Comparison of ENCODE assay signal across 10 cellular contexts in the genomic region with DNA sequence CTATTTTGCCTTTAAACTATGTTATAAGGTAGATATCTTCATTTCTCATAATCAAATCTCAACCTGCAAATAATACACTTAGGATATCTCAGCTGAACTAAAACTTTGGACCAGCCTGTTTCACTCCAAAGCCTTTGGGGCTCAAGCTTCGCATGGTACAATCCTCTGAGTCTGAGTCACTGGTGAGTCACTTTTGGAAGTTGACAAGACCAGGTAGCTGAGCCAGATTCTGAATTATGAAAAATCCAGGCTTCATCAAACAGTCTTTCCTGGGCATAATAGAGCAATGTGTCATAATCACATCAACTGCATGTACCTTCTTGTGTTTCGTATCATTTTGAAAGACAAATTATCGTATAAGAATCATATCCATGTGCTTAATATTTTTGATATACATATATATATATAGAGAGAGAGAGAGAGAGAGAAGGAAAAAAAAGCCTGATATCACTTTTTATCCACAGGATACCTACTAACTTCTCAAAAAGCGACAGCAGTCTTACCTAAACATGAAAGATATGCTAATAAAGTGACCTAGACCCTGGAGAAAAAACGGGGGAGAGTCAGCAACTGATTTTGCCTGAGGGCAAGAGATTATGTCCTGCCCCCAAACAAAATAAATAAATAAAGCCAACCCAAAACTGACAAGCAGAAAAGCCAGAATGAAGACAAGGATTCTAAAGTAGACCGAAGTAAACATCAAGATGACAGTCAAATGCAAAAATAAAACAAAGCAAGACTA.
DNase-seq lines count a peak whose midpoint lies in the region; ATAC-seq and TF ChIP-seq lines count a peak whose summit lies in the region.
"Had no signal": no experiment of that assay in that cellular context is flagged by ENCODE, and none has a peak within 500 bp of the region (broad histone marks: within the 10 kb centered on the region; RNA-seq: fewer than 3 reads in every experiment).

No MANE protein-coding gene starts in this region.

- no peaks in the 10 kb centered on the region for H3K36me3 ChIP-seq in CD8-positive, alpha-beta T cell (ENCODE audit: insufficient read depth, low read length)

- H3K4me3 ChIP-seq in fibroblast of pulmonary artery (replicated peaks; ENCODE audit: low read depth, low read length) = no peak overlapping the region
- H3K4me3 ChIP-seq in CD8-positive, alpha-beta T cell (ENCODE audit: low read depth, low read length) = no peak overlapping the region

- peaks cover 2% of the 10 kb centered on the region for H3K36me3 Mint-ChIP-seq in CD8-positive, alpha-beta T cell

- H3K27ac Mint-ChIP-seq in CD8-positive, alpha-beta T cell = no peak overlapping the region
- H3K27ac Mint-ChIP-seq: activated naive CD8-positive, alpha-beta T cell treated with anti-CD3 and anti-CD28 coated beads, Interleukin-2, amount 10 ng/mL, durations not matched to agents 7 days and 5 days had no signal

- peaks cover 28% of the 10 kb centered on the region for H3K4me1 Mint-ChIP-seq in CD8-positive, alpha-beta T cell (ENCODE audit: low read depth)

- DNase-seq in Daoy (ENCODE audit: low read depth) = peak; percentile 89
- peak; percentile 90 for DNase-seq in RKO (ENCODE audit: low spot score)
- peak; percentile 96 for DNase-seq in fibroblast of pulmonary artery (ENCODE audit: low read depth)
- peak; percentile 97 for DNase-seq in renal cortical epithelial cell (ENCODE audit: low read depth)
- DNase-seq in posterior vena cava (ENCODE audit: low spot score) = no peak
- DNase-seq in NCI-H2029 (lab: John Stamatoyannopoulos, UW) = no peak
- no peak for DNase-seq in CD8-positive, alpha-beta T cell
- DNase-seq: activated naive CD8-positive, alpha-beta T cell treated with anti-CD3 and anti-CD28 coated beads, Interleukin-2, amount 10 ng/mL, durations not matched to agents 7 days and 5 days; NCI-H187 treated with DMSO at 0.1 percent for 48 hours had no signal

- H3K27me3 Mint-ChIP-seq in CD8-positive, alpha-beta T cell (ENCODE audit: low read depth) = no peaks in the 10 kb centered on the region
- H3K27me3 Mint-ChIP-seq: activated naive CD8-positive, alpha-beta T cell treated with anti-CD3 and anti-CD28 coated beads, Interleukin-2, amount 10 ng/mL, durations not matched to agents 7 days and 5 days had no signal

- H3K9me3 ChIP-seq in CD8-positive, alpha-beta T cell (ENCODE audit: low read length) = no peaks in the 10 kb centered on the region

- no peak for ATAC-seq in HG03280 (IDR thresholded peaks at IDR 0.05; ENCODE audit: unreplicated experiment)
- no peak for ATAC-seq in CD8-positive, alpha-beta T cell

- peaks cover 2% of the 10 kb centered on the region for H3K9me3 Mint-ChIP-seq in CD8-positive, alpha-beta T cell

- H3K4me3 Mint-ChIP-seq in CD8-positive, alpha-beta T cell = no peak overlapping the region
- H3K4me3 Mint-ChIP-seq: activated naive CD8-positive, alpha-beta T cell treated with anti-CD3 and anti-CD28 coated beads, Interleukin-2, amount 10 ng/mL, durations not matched to agents 7 days and 5 days had no signal

- peaks cover 5% of the 10 kb centered on the region for H3K4me1 ChIP-seq in CD8-positive, alpha-beta T cell (ENCODE audit: insufficient read depth, low read length)

- intact Hi-C loops in posterior vena cava (cut with DNase I) = no loop called here
- intact Hi-C loops in CD8-positive, alpha-beta T cell (cut with DNase I, micrococcal nuclease) = no loop called here

- no peak overlapping the region for H3K27ac ChIP-seq in CD8-positive, alpha-beta T cell (ENCODE audit: low read depth, low read length)

- TF ChIP-seq CTCF in fibroblast of pulmonary artery (IDR thresholded peaks at IDR 0.05; ENCODE audit: low read length, missing control alignments) = no peak
- TF ChIP-seq CTCF in CD8-positive, alpha-beta T cell (IDR thresholded peaks at IDR 0.05) = no peak

- POLR2A ChIA-PET in CD8-positive, alpha-beta T cell (lab: Charles Lee) = interaction anchor here (0.7 to 1.3 kb wide), 2 partner anchors 10 to 368 kb away, joined by 3 to 5 read pairs; no protein-coding TSS in a partner anchor

- CTCF ChIA-PET in CD8-positive, alpha-beta T cell (lab: Charles Lee) = no interaction called here

- no peaks in the 10 kb centered on the region for H3K27me3 ChIP-seq in CD8-positive, alpha-beta T cell (ENCODE audit: insufficient read depth, low read length)

Comparison
In these comparisons a context has a peak if more than half of its experiments do, and no peak if none do; other contexts are left out.
1. DNase-seq: peak in Daoy (single experiment), RKO (single experiment), fibroblast of pulmonary artery (single experiment) and renal cortical epithelial cell (single experiment); none in posterior vena cava (single experiment), NCI-H2029 (single experiment) and CD8-positive, alpha-beta T cell (0 of 7).